8 cellular contexts compared by ENCODE assay signal in genomic region chr1:22611530-22611947, GRCh38. TPM values are rescaled to one million over a fixed set of nuclear protein-coding genes. Genes with fewer than 3 reads are reported as not detected.
A peak's percentile ranks its signal among the peaks of the same experiment; 100 is the strongest.
DNase-seq lines count a peak whose midpoint lies in the region; ATAC-seq lines count a peak whose summit lies in the region.

No MANE protein-coding gene starts in this region.

- H3K4me1 Mint-ChIP-seq in activated naive CD4-positive, alpha-beta T cell treated with anti-CD3 and anti-CD28 coated beads, Interleukin-2, amount 10 ng/mL, durations not matched to agents 7 days and 5 days, result no peaks in the 10 kb centered on the region

- in situ Hi-C loops in ACHN (cut with HindIII; ENCODE audit: low pct_ligation_motif_present, low pct_unique_long_range_greater_than_20kb, low sequenced_read_pairs), result no loop called here

- CTCF ChIA-PET in activated naive CD4-positive, alpha-beta T cell treated with anti-CD3 and anti-CD28 coated beads, Interleukin-2, amount 10 ng/mL, durations not matched to agents 7 days and 5 days (lab: Charles Lee), result no interaction called here

- no peaks in the 10 kb centered on the region for H3K36me3 Mint-ChIP-seq in activated naive CD4-positive, alpha-beta T cell treated with anti-CD3 and anti-CD28 coated beads, Interleukin-2, amount 10 ng/mL, durations not matched to agents 7 days and 5 days

- H3K9me3 Mint-ChIP-seq in activated naive CD4-positive, alpha-beta T cell treated with anti-CD3 and anti-CD28 coated beads, Interleukin-2, amount 10 ng/mL, durations not matched to agents 7 days and 5 days, result no peaks in the 10 kb centered on the region

- peaks cover 31% of the 10 kb centered on the region for H3K27me3 Mint-ChIP-seq in activated naive CD4-positive, alpha-beta T cell treated with anti-CD3 and anti-CD28 coated beads, Interleukin-2, amount 10 ng/mL, durations not matched to agents 7 days and 5 days

- no peak overlapping the region for H3K4me3 Mint-ChIP-seq in activated naive CD4-positive, alpha-beta T cell treated with anti-CD3 and anti-CD28 coated beads, Interleukin-2, amount 10 ng/mL, durations not matched to agents 7 days and 5 days

- DNase-seq in ACHN, result peak; percentile 54
- DNase-seq in HT-29 (ENCODE audit: low spot score), result peak; percentile 49
- DNase-seq in activated naive CD4-positive, alpha-beta T cell treated with anti-CD3 and anti-CD28 coated beads, Interleukin-2, amount 10 ng/mL, durations not matched to agents 7 days and 5 days, result peak; percentile 70
- peak; percentile 90 for DNase-seq in islet precursor cell
- DNase-seq in dedifferentiated amniotic fluid mesenchymal stem cell (ENCODE audit: extremely low spot score), result no peak

- ATAC-seq in GM18517 (IDR thresholded peaks at IDR 0.05; ENCODE audit: unreplicated experiment) (no peak), HG03139 (IDR thresholded peaks at IDR 0.05; ENCODE audit: unreplicated experiment) (no peak), HG02678 (IDR thresholded peaks at IDR 0.05; ENCODE audit: unreplicated experiment) (no peak)

- no peak overlapping the region for H3K27ac Mint-ChIP-seq in activated naive CD4-positive, alpha-beta T cell treated with anti-CD3 and anti-CD28 coated beads, Interleukin-2, amount 10 ng/mL, durations not matched to agents 7 days and 5 days

RNA-seq across cellular contexts. Expression of gene C1QA, which starts 24.9 kb away (rescaled TPM):
- total RNA-seq in HT-29 (2014; rRNA removed; shearing (Covaris generic)), result not detected in 2 replicates

RNA-seq across cellular contexts. Expression of gene C1QC, which starts 31.9 kb away (rescaled TPM):
- not detected in 2 replicates for total RNA-seq in HT-29 (2014; rRNA removed; shearing (Covaris generic))

RNA-seq across cellular contexts. Expression of gene C1QB, which starts 41.5 kb away (rescaled TPM):
- total RNA-seq in HT-29 (2014; rRNA removed; shearing (Covaris generic)), result not detected in 2 replicates

RNA-seq across cellular contexts. Expression of gene EPHA8, which starts 48.2 kb away (rescaled TPM):
- not detected in 2 replicates for total RNA-seq in HT-29 (2014; rRNA removed; shearing (Covaris generic))
